ENCODE assay signal across 9 cellular contexts in genomic region chr10:101066890-101067355, GRCh38. TPM values are rescaled to one million over a fixed set of nuclear protein-coding genes. Genes with fewer than 3 reads are reported as not detected.
DNase-seq lines count a peak whose midpoint lies in the region; ATAC-seq, FAIRE-seq and TF ChIP-seq lines count a peak whose summit lies in the region.
"Had no signal": no experiment of that assay in that cellular context is flagged by ENCODE, and none has a peak within 500 bp of the region (broad histone marks: within the 10 kb centered on the region; RNA-seq: fewer than 3 reads in every experiment).

No MANE protein-coding gene starts in this region.

- CTCF ChIA-PET in HepG2 (lab: Yijun Ruan, JAX; ENCODE audit: low intra/inter-chr PET ratio, low total read pairs): interaction anchor here (1.4 to 3.8 kb wide), 4 partner anchors 8 to 48 kb away, joined by 3 to 45 read pairs (median 18); no protein-coding TSS in a partner anchor

- in situ Hi-C loops in HepG2 (cut with HindIII; ENCODE audit: extremely low pct_ligation_motif_present, low pct_unique_long_range_greater_than_20kb): loop anchor here (5.0 kb wide), 1 partner anchor 35 kb away; the partner anchor contains the start of genes PDZD7 and SFXN3

- H3K4me1 ChIP-seq in astrocyte (ENCODE audit: insufficient read depth, low read length) (peaks cover 36% of the 10 kb centered on the region), HepG2 (ENCODE audit: insufficient read depth, low read length) (peaks cover 34% of the 10 kb centered on the region), upper lobe of left lung (peaks cover 45 to 63% (median 49%) of the 10 kb centered on the region in 4 donors)

- 1% methylated on average over 31 of the region's 31 CpGs for WGBS in HepG2 (ENCODE audit: low lambda C conversion rate)
- 1 to 2% methylated on average over 20 to 31 of the region's 31 CpGs for whole genome bisulfite sequencing in upper lobe of left lung, 2 donors

- H3K4me3 ChIP-seq in astrocyte (ENCODE audit: insufficient read depth, low read depth, low read length): peak overlapping the region; percentile 60
- peak overlapping the region; percentile 60 to 81 (median 62) for H3K4me3 ChIP-seq in HepG2 (replicated peaks in 1 of 3; ENCODE audit: insufficient read depth in 1 of 3, low read depth in 2 of 3, low read length in 3 of 3)
- peak overlapping the region; percentile 49 to 57 (median 53) for H3K4me3 ChIP-seq in upper lobe of left lung

- H3K4me1 Mint-ChIP-seq in activated naive CD4-positive, alpha-beta T cell treated with anti-CD3 and anti-CD28 coated beads, Interleukin-2, amount 50 U/mL, for 24 hours: peaks cover 24% of the 10 kb centered on the region
- H3K4me1 Mint-ChIP-seq in astrocyte (ENCODE audit: low read depth, unreplicated experiment): peaks cover 10% of the 10 kb centered on the region

- H3K36me3 ChIP-seq in astrocyte (ENCODE audit: insufficient read depth, low read length) (no peaks in the 10 kb centered on the region), HepG2 (replicated peaks in 1 of 2; ENCODE audit: control insufficient read depth in 1 of 2, insufficient read depth in 2 of 2, low read length in 2 of 2) (no peaks in the 10 kb centered on the region), upper lobe of left lung (no peaks in the 10 kb centered on the region)

- H4K20me1 ChIP-seq in astrocyte (ENCODE audit: insufficient read depth, low read length) (no peaks in the 10 kb centered on the region), HepG2 (ENCODE audit: insufficient read depth, low read length) (no peaks in the 10 kb centered on the region)

- no peak for TF ChIP-seq RAD21 in HepG2 (CRISPR knock-in tag; IDR thresholded peaks at IDR 0.05)

- no peak overlapping the region for H3K27ac Mint-ChIP-seq in activated naive CD4-positive, alpha-beta T cell treated with anti-CD3 and anti-CD28 coated beads, Interleukin-2, amount 50 U/mL, for 24 hours
- peak overlapping the region; percentile 77 for H3K27ac Mint-ChIP-seq in astrocyte (ENCODE audit: unreplicated experiment)

- no peak overlapping the region for H3K27ac ChIP-seq in astrocyte (ENCODE audit: low read depth, low read length)
- peak overlapping the region; percentile 81 for H3K27ac ChIP-seq in HepG2 (ENCODE audit: extremely low read length, insufficient read depth, low read length)
- H3K27ac ChIP-seq in upper lobe of left lung: peak overlapping the region; percentile 65 to 86 (median 83)

- no peaks in the 10 kb centered on the region for H3K9me3 Mint-ChIP-seq in activated naive CD4-positive, alpha-beta T cell treated with anti-CD3 and anti-CD28 coated beads, Interleukin-2, amount 50 U/mL, for 24 hours
- H3K9me3 Mint-ChIP-seq in astrocyte (ENCODE audit: unreplicated experiment): no peaks in the 10 kb centered on the region

- H3K9ac ChIP-seq in astrocyte (ENCODE audit: low read length) (peak overlapping the region; percentile 70), HepG2 (ENCODE audit: insufficient read depth, low read depth, low read length) (peak overlapping the region; percentile 73)

- no TSS peak for BruUV-seq in HepG2 (replicated peaks; lab: Mats Ljungman, UMichigan)

- POLR2A ChIA-PET in HepG2 (lab: Yijun Ruan, JAX): interaction anchor here (0.8 to 9.0 kb wide), 9 partner anchors 11 to 75 kb away, joined by 3 to 141 read pairs (median 4); no protein-coding TSS in a partner anchor

- H3K4me2 ChIP-seq in astrocyte (ENCODE audit: low read length): peak overlapping the region; percentile 95
- H3K4me2 ChIP-seq in HepG2 (ENCODE audit: low read depth, low read length): peak overlapping the region; percentile 99

- H2AFZ ChIP-seq in astrocyte (ENCODE audit: low read depth, low read length) (peak overlapping the region; percentile 82), HepG2 (ENCODE audit: low read length) (no peak overlapping the region)

- no peak for FAIRE-seq in astrocyte (lab: Jason Lieb, UNC)
- no peak for FAIRE-seq in HepG2 (lab: Jason Lieb, UNC)
- FAIRE-seq: colon had no signal

- TF ChIP-seq EP300 in HepG2 (IDR thresholded peaks at IDR 0.05; ENCODE audit: low read depth in 2 of 2, low read length in 2 of 2) (no peak), HepG2 (CRISPR knock-in tag; IDR thresholded peaks at IDR 0.05; ENCODE audit: borderline replicate concordance) (no peak), upper lobe of left lung (IDR thresholded peaks at IDR 0.05) (no peak)

- H3K4me3 Mint-ChIP-seq in activated naive CD4-positive, alpha-beta T cell treated with anti-CD3 and anti-CD28 coated beads, Interleukin-2, amount 50 U/mL, for 24 hours: peak overlapping the region; percentile 84
- peak overlapping the region; percentile 88 for H3K4me3 Mint-ChIP-seq in astrocyte (ENCODE audit: unreplicated experiment)

- H3K27me3 ChIP-seq in astrocyte (ENCODE audit: insufficient read depth, low read length) (peaks cover 10% of the 10 kb centered on the region), HepG2 (ENCODE audit: control insufficient read depth in 1 of 2, insufficient read depth in 2 of 2, low read length in 2 of 2) (peaks cover 2 to 16% of the 10 kb centered on the region in 2 experiments; a peak in 4 of 5 replicates), upper lobe of left lung (peaks cover 0 to 13% (median 7%) of the 10 kb centered on the region in 4 donors)

- no peak for TF ChIP-seq POLR2A in HepG2 (IDR thresholded peaks at IDR 0.05; ENCODE audit: insufficient read depth in 1 of 2, low read depth in 2 of 2, low read length in 2 of 2)
- no peak for TF ChIP-seq POLR2A in upper lobe of left lung (IDR thresholded peaks at IDR 0.05)

- intact Hi-C loops in HepG2 (cut with micrococcal nuclease; ENCODE audit: unreplicated experiment): loop anchor here (1.0 to 5.0 kb wide), 3 partner anchors 26 to 48 kb away; partner anchors contain the start of genes PDZD7 and SFXN3

- H3K36me3 Mint-ChIP-seq in activated naive CD4-positive, alpha-beta T cell treated with anti-CD3 and anti-CD28 coated beads, Interleukin-2, amount 50 U/mL, for 24 hours: no peaks in the 10 kb centered on the region
- peaks cover 5% of the 10 kb centered on the region for H3K36me3 Mint-ChIP-seq in astrocyte (ENCODE audit: low read depth, unreplicated experiment)

- ATAC-seq in HepG2 (peak; percentile 1; the same call in 2 of the 3 replicates), upper lobe of left lung (ENCODE audit: low FRiP score in 2 of 2) (peak in 1 of 2 donors; percentile 2)

- DNase-seq in activated naive CD4-positive, alpha-beta T cell treated with Interleukin-2 at 50 U/mL for 16 hours: no peak
- DNase-seq in astrocyte (ENCODE audit: low read depth) (no peak), HepG2 (ENCODE audit: low spot score) (no peak), upper lobe of left lung (peak in 1 of 2 donors; percentile 42), SIG-M5 (lab: John Stamatoyannopoulos, UW) (no peak), hepatic stellate cell (ENCODE audit: low spot score) (no peak), NAMALWA (ENCODE audit: low spot score) (no peak)

- TF ChIP-seq CTCF in astrocyte (IDR thresholded peaks at IDR 0.05; ENCODE audit: insufficient read depth, low read depth, low read length): no peak
- no peak for TF ChIP-seq CTCF in HepG2 (CRISPR knock-in tag; IDR thresholded peaks at IDR 0.05)
- no peak for TF ChIP-seq CTCF in upper lobe of left lung (IDR thresholded peaks at IDR 0.05)

- H3K79me2 ChIP-seq in astrocyte (ENCODE audit: insufficient read depth, low read length): no peaks in the 10 kb centered on the region
- H3K79me2 ChIP-seq in HepG2 (ENCODE audit: insufficient read depth, low read length): peaks cover 18% of the 10 kb centered on the region

- peaks cover 24% of the 10 kb centered on the region for H3K27me3 Mint-ChIP-seq in activated naive CD4-positive, alpha-beta T cell treated with anti-CD3 and anti-CD28 coated beads, Interleukin-2, amount 50 U/mL, for 24 hours
- peaks cover 37% of the 10 kb centered on the region for H3K27me3 Mint-ChIP-seq in astrocyte (ENCODE audit: low read depth, unreplicated experiment)

- no peaks in the 10 kb centered on the region for H3K9me3 ChIP-seq in astrocyte (ENCODE audit: insufficient read depth, low read depth, low read length)
- H3K9me3 ChIP-seq in HepG2 (ENCODE audit: low read length): no peaks in the 10 kb centered on the region
- no peaks in the 10 kb centered on the region for H3K9me3 ChIP-seq in upper lobe of left lung

RNA-seq across cellular contexts. Expression of gene KAZALD1, which starts 5.1 kb away (rescaled TPM):
- total RNA-seq in astrocyte (8.1 and 9.6 TPM in 2 replicates), HepG2 (2016; rRNA removed; fragmentation: Illumina TruSeq; extraction: Trizol) (18.0 and 27.7 TPM in 2 replicates), upper lobe of left lung (10 to 100 TPM in 3 of 6 donors, 1 to 10 TPM in 3; 3.8 to 11.9 (median 9.8) TPM)
- 8.5 and 8.9 TPM in 2 replicates for total RNA-seq in HepG2 (2016; cell fraction: cytosol; rRNA removed; fragmentation: Illumina TruSeq; extraction: Trizol; ENCODE audit: low read depth)
- 14.9 and 26.2 TPM in 2 replicates for total RNA-seq in HepG2 (2016; cell fraction: insoluble cytoplasmic fraction; rRNA removed; fragmentation: Illumina TruSeq; extraction: Trizol)
- total RNA-seq in HepG2 (2016; cell fraction: membrane; rRNA removed; fragmentation: Illumina TruSeq; extraction: Trizol): 21.1 and 23.2 TPM in 2 replicates
- 32.0 and 35.5 TPM in 2 replicates for total RNA-seq in HepG2 (2016; cell fraction: nucleus; rRNA removed; fragmentation: Illumina TruSeq; extraction: Trizol)
- 16.7 and 16.8 TPM in 2 replicates for polyA plus RNA-seq in HepG2 (2011; rRNA removed)
- 12.0 and 21.9 TPM in 2 replicates for polyA plus RNA-seq in HepG2 (2011; cell fraction: cytosol; rRNA removed)
- 46.9 and 60.7 TPM in 2 replicates for polyA plus RNA-seq in HepG2 (2011; cell fraction: nucleus; rRNA removed)
- 10.6 and 15.7 TPM in 2 replicates for polyA plus RNA-seq in HepG2 (2012)
- 6.1 and 8.0 TPM in 2 replicates for polyA plus RNA-seq in HepG2 (2016; cell fraction: cytosol; fragmentation: Illumina TruSeq; extraction: Trizol; ENCODE audit: low read depth)
- 14.9 and 20.6 TPM in 2 replicates for polyA plus RNA-seq in HepG2 (2016; cell fraction: insoluble cytoplasmic fraction; fragmentation: Illumina TruSeq; extraction: Trizol; ENCODE audit: low read depth)
- polyA plus RNA-seq in HepG2 (2016; cell fraction: membrane; fragmentation: Illumina TruSeq; extraction: Trizol; ENCODE audit: low read depth): 16.2 and 17.5 TPM in 2 replicates
- polyA plus RNA-seq in HepG2 (2016; cell fraction: nucleus; fragmentation: Illumina TruSeq; extraction: Trizol; ENCODE audit: insufficient read depth, low read depth): 52.2 and 57.1 TPM in 2 replicates
- polyA minus RNA-seq in HepG2 (2011; rRNA and poly(A)+ RNA removed; ENCODE audit: low replicate concordance): 32.5 and 65.2 TPM in 2 replicates
- polyA minus RNA-seq in HepG2 (2011; cell fraction: cytosol; rRNA and poly(A)+ RNA removed): 8.6 and 15.6 TPM in 2 replicates
- polyA minus RNA-seq in HepG2 (2011; cell fraction: nucleus; rRNA and poly(A)+ RNA removed): 36.6 and 46.4 TPM in 2 replicates

RNA-seq across cellular contexts. Expression of gene SFXN3, which starts 35.9 kb away (rescaled TPM):
- total RNA-seq in astrocyte (59.2 and 68.3 TPM in 2 replicates), HepG2 (2016; rRNA removed; fragmentation: Illumina TruSeq; extraction: Trizol) (11.9 and 16.8 TPM in 2 replicates), upper lobe of left lung (100 to 1,000 TPM in 3 of 6 donors, 10 to 100 TPM in 3; 59.6 to 360 (median 100) TPM)
- total RNA-seq in HepG2 (2016; cell fraction: cytosol; rRNA removed; fragmentation: Illumina TruSeq; extraction: Trizol; ENCODE audit: low read depth): 2.4 and 4.1 TPM in 2 replicates
- 10.6 and 15.0 TPM in 2 replicates for total RNA-seq in HepG2 (2016; cell fraction: insoluble cytoplasmic fraction; rRNA removed; fragmentation: Illumina TruSeq; extraction: Trizol)
- 9.3 and 10.0 TPM in 2 replicates for total RNA-seq in HepG2 (2016; cell fraction: membrane; rRNA removed; fragmentation: Illumina TruSeq; extraction: Trizol)
- total RNA-seq in HepG2 (2016; cell fraction: nucleus; rRNA removed; fragmentation: Illumina TruSeq; extraction: Trizol): 18.9 and 21.6 TPM in 2 replicates
- polyA plus RNA-seq in HepG2 (2011; rRNA removed): 71.5 and 86.1 TPM in 2 replicates
- polyA plus RNA-seq in HepG2 (2011; cell fraction: cytosol; rRNA removed): 38.5 and 39.6 TPM in 2 replicates
- 337 and 354 TPM in 2 replicates for polyA plus RNA-seq in HepG2 (2011; cell fraction: nucleus; rRNA removed)
- 24.0 and 38.4 TPM in 2 replicates for polyA plus RNA-seq in HepG2 (2012)
- polyA plus RNA-seq in HepG2 (2016; cell fraction: cytosol; fragmentation: Illumina TruSeq; extraction: Trizol; ENCODE audit: low read depth): 3.0 and 4.5 TPM in 2 replicates
- polyA plus RNA-seq in HepG2 (2016; cell fraction: insoluble cytoplasmic fraction; fragmentation: Illumina TruSeq; extraction: Trizol; ENCODE audit: low read depth): 14.7 and 15.8 TPM in 2 replicates
- polyA plus RNA-seq in HepG2 (2016; cell fraction: membrane; fragmentation: Illumina TruSeq; extraction: Trizol; ENCODE audit: low read depth): 9.2 and 10.1 TPM in 2 replicates
- 49.5 and 57.7 TPM in 2 replicates for polyA plus RNA-seq in HepG2 (2016; cell fraction: nucleus; fragmentation: Illumina TruSeq; extraction: Trizol; ENCODE audit: insufficient read depth, low read depth)
- 78.6 and 219 TPM in 2 replicates for polyA minus RNA-seq in HepG2 (2011; rRNA and poly(A)+ RNA removed; ENCODE audit: low replicate concordance)
- 20.9 and 30.7 TPM in 2 replicates for polyA minus RNA-seq in HepG2 (2011; cell fraction: cytosol; rRNA and poly(A)+ RNA removed)
- 46.2 and 58.2 TPM in 2 replicates for polyA minus RNA-seq in HepG2 (2011; cell fraction: nucleus; rRNA and poly(A)+ RNA removed)

RNA-seq across cellular contexts. Expression of gene PDZD7, which starts 36.0 kb away (rescaled TPM):
- 2.2 and 4.5 TPM in 2 replicates for total RNA-seq in astrocyte
- total RNA-seq in HepG2 (2016; rRNA removed; fragmentation: Illumina TruSeq; extraction: Trizol): 0.60 and 0.73 TPM in 2 replicates
- total RNA-seq in HepG2 (2016; cell fraction: cytosol; rRNA removed; fragmentation: Illumina TruSeq; extraction: Trizol; ENCODE audit: low read depth): 0.51 and 0.62 TPM in 2 replicates
- 0.42 and 1.1 TPM in 2 replicates for total RNA-seq in HepG2 (2016; cell fraction: insoluble cytoplasmic fraction; rRNA removed; fragmentation: Illumina TruSeq; extraction: Trizol)
- 0.40 and 0.65 TPM in 2 replicates for total RNA-seq in HepG2 (2016; cell fraction: membrane; rRNA removed; fragmentation: Illumina TruSeq; extraction: Trizol)
- 1.1 and 1.3 TPM in 2 replicates for total RNA-seq in HepG2 (2016; cell fraction: nucleus; rRNA removed; fragmentation: Illumina TruSeq; extraction: Trizol)
- 0.58 and 0.78 TPM in 2 replicates for polyA plus RNA-seq in HepG2 (2011; rRNA removed)
- 0.42 TPM in 2 replicates for polyA plus RNA-seq in HepG2 (2011; cell fraction: cytosol; rRNA removed)
- 3.9 and 4.2 TPM in 2 replicates for polyA plus RNA-seq in HepG2 (2011; cell fraction: nucleus; rRNA removed)
- 1.4 and 1.9 TPM in 2 replicates for polyA plus RNA-seq in HepG2 (2012)
- polyA plus RNA-seq in HepG2 (2016; cell fraction: cytosol; fragmentation: Illumina TruSeq; extraction: Trizol; ENCODE audit: low read depth): 0.14 and 0.16 TPM in 2 replicates
- 0.49 and 0.68 TPM in 2 replicates for polyA plus RNA-seq in HepG2 (2016; cell fraction: insoluble cytoplasmic fraction; fragmentation: Illumina TruSeq; extraction: Trizol; ENCODE audit: low read depth)
- 0.29 and 0.30 TPM in 2 replicates for polyA plus RNA-seq in HepG2 (2016; cell fraction: membrane; fragmentation: Illumina TruSeq; extraction: Trizol; ENCODE audit: low read depth)
- 1.2 and 1.4 TPM in 2 replicates for polyA plus RNA-seq in HepG2 (2016; cell fraction: nucleus; fragmentation: Illumina TruSeq; extraction: Trizol; ENCODE audit: insufficient read depth, low read depth)
- polyA minus RNA-seq in HepG2 (2011; rRNA and poly(A)+ RNA removed; ENCODE audit: low replicate concordance): 1.4 and 3.3 TPM in 2 replicates
- 0.49 TPM in 1 of 2 replicates, not detected in the other for polyA minus RNA-seq in HepG2 (2011; cell fraction: cytosol; rRNA and poly(A)+ RNA removed)
- polyA minus RNA-seq in HepG2 (2011; cell fraction: nucleus; rRNA and poly(A)+ RNA removed): 1.2 and 1.3 TPM in 2 replicates
- 1 to 10 TPM in 5 of 6 donors, under 1 TPM in 1; 0.39 to 2.4 (median 1.7) TPM for total RNA-seq in upper lobe of left lung
